In genomic region chr9:121550569-121551512, GRCh38 we compare ENCODE assay signal across 8 cellular contexts. TPM values are rescaled to one million over a fixed set of nuclear protein-coding genes. Genes with fewer than 3 reads are reported as not detected.
DNase-seq lines count a peak whose midpoint lies in the region; ATAC-seq, FAIRE-seq and TF ChIP-seq lines count a peak whose summit lies in the region.

No MANE protein-coding gene starts in this region.

- ATAC-seq in GM18873 (IDR thresholded peaks at IDR 0.05; ENCODE audit: low FRiP score, unreplicated experiment) (peak; percentile 49), RWPE2 (ENCODE audit: low read depth) (peak; percentile 58)

- H3K9me3 ChIP-seq in RWPE2 (ENCODE audit: severe bottlenecking) (no peaks in the 10 kb centered on the region), subcutaneous abdominal adipose tissue (ENCODE audit: control insufficient read depth in 5 of 5, low read length in 5 of 5) (no peaks in the 10 kb centered on the region)

- H3K4me1 ChIP-seq in RWPE2 (ENCODE audit: insufficient read depth, poor library complexity, severe bottlenecking), result peaks cover 6% of the 10 kb centered on the region
- peaks cover 4 to 37% (median 27%) of the 10 kb centered on the region in 5 donors for H3K4me1 ChIP-seq in subcutaneous abdominal adipose tissue (ENCODE audit: control insufficient read depth in 5 of 5, insufficient read depth in 5 of 5, low read length in 5 of 5)

- peak; percentile 95 for TF ChIP-seq CTCF in AG04449 (IDR thresholded peaks at IDR 0.05; ENCODE audit: insufficient read depth, low read length, missing control alignments)
- peak; percentile 94 for TF ChIP-seq CTCF in RWPE2 (IDR thresholded peaks at IDR 0.05; ENCODE audit: poor library complexity, severe bottlenecking)

- H3K27ac ChIP-seq in RWPE2 (ENCODE audit: poor library complexity, severe bottlenecking) (no peak overlapping the region), subcutaneous abdominal adipose tissue (ENCODE audit: low read depth, low read length) (no peak overlapping the region)

- no peaks in the 10 kb centered on the region for H3K36me3 ChIP-seq in RWPE2 (ENCODE audit: low read depth)
- H3K36me3 ChIP-seq in subcutaneous abdominal adipose tissue (ENCODE audit: control insufficient read depth in 5 of 5, insufficient read depth in 5 of 5, low read length in 5 of 5), result no peaks in the 10 kb centered on the region

- DNase-seq in AG04449 (ENCODE audit: low read depth, low spot score), result no peak
- DNase-seq in Kasumi-1 (lab: John Stamatoyannopoulos, UW), result peak; percentile 44 to 63
- no peak for DNase-seq in RWPE2 (ENCODE audit: low spot score)
- peak; percentile 87 for DNase-seq in activated effector memory CD4-positive, alpha-beta T cell treated with anti-CD3 and anti-CD28 coated beads, Interleukin-2, amount 50 U/mL, for 16 hours
- DNase-seq in frontal cortex (ENCODE audit: low spot score in 2 of 2), result peak; percentile 54 to 78
- DNase-seq in nucleus accumbens (lab: John Stamatoyannopoulos, UW), result peak in 55 of 56 donors; percentile 6 to 90 (median 69)

- FAIRE-seq in frontal cortex (lab: Jason Lieb, UNC), result no peak

- H3K4me3 ChIP-seq in AG04449 (ENCODE audit: low read depth, low read length), result peak overlapping the region; percentile 54
- H3K4me3 ChIP-seq in RWPE2 (ENCODE audit: severe bottlenecking), result peak overlapping the region; percentile 19
- H3K4me3 ChIP-seq in subcutaneous abdominal adipose tissue (ENCODE audit: low read depth in 1 of 5, low read length in 5 of 5), result peak overlapping the region in 4 of 5 donors; percentile 27 to 64 (median 36)

- H3K27me3 ChIP-seq in RWPE2 (ENCODE audit: insufficient read depth, poor library complexity, severe bottlenecking) (no peaks in the 10 kb centered on the region), subcutaneous abdominal adipose tissue (ENCODE audit: control insufficient read depth in 5 of 5, insufficient read depth in 4 of 5, low read length in 5 of 5) (no peaks in the 10 kb centered on the region)

- CTCF ChIA-PET in AG04449 (lab: Yijun Ruan, JAX), result interaction anchor here (0.6 to 6.3 kb wide), 48 partner anchors 7 to 575 kb away, joined by 3 to 86 read pairs (median 4); no protein-coding TSS in a partner anchor

- H3K9ac ChIP-seq in subcutaneous abdominal adipose tissue (ENCODE audit: low read length in 5 of 5), result peak overlapping the region in 3 of 5 donors; percentile 10 to 65 (median 57)

- POLR2A ChIA-PET in AG04449 (lab: Yijun Ruan, JAX), result no interaction called here

RNA-seq across cellular contexts. Expression of gene GGTA1, which starts 51.2 kb away (rescaled TPM):
- 2.4 TPM for total RNA-seq in frontal cortex

Comparison
In these comparisons a context has a peak if more than half of its experiments do, and no peak if none do; other contexts are left out.
1. DNase-seq: peak in Kasumi-1 (2 of 2), activated effector memory CD4-positive, alpha-beta T cell treated with anti-CD3 and anti-CD28 coated beads, Interleukin-2, amount 50 U/mL, for 16 hours (single experiment), frontal cortex (2 of 2) and nucleus accumbens (55 of 56); none in AG04449 (single experiment) and RWPE2 (single experiment).
2. Peak in every context shown above with its lines, with median percentiles within 50 percentile points of each other: H3K4me3 ChIP-seq.